ENCODE assay signal across 30 cellular contexts in genomic region chr17:76601042-76601441, GRCh38. TPM values are rescaled to one million over a fixed set of nuclear protein-coding genes. Genes with fewer than 3 reads are reported as not detected.
DNase-seq lines count a peak whose midpoint lies in the region; FAIRE-seq and TF ChIP-seq lines count a peak whose summit lies in the region.
"Had no signal": no experiment of that assay in that cellular context is flagged by ENCODE, and none has a peak within 500 bp of the region (broad histone marks: within the 10 kb centered on the region; RNA-seq: fewer than 3 reads in every experiment).

No MANE protein-coding gene starts in this region.

- H3K9me3 ChIP-seq in astrocyte (ENCODE audit: insufficient read depth, low read depth, low read length) = no peaks in the 10 kb centered on the region
- H3K9me3 ChIP-seq in trophoblast cell (ENCODE audit: insufficient read depth, low read depth, low read length) = no peaks in the 10 kb centered on the region
- H3K9me3 ChIP-seq in neuronal stem cell (replicated peaks in 1 of 2; ENCODE audit: control insufficient read depth in 2 of 2, insufficient read depth in 1 of 2, low read depth in 1 of 2, low read length in 2 of 2) = peaks cover 0 to 4% of the 10 kb centered on the region in 2 donors
- H3K9me3 ChIP-seq: esophagus squamous epithelium, gastrocnemius medialis, lower lobe of right lung, upper lobe of left lung had no signal

- H2AK5ac ChIP-seq in trophoblast cell (ENCODE audit: low read length) (peak overlapping the region; percentile 91), neuronal stem cell (ENCODE audit: low read depth, low read length) (no peak overlapping the region)

- H3K4me1 ChIP-seq in astrocyte (ENCODE audit: insufficient read depth, low read length) (peaks cover 12% of the 10 kb centered on the region), trophoblast cell (ENCODE audit: control insufficient read depth in 1 of 2, insufficient read depth in 2 of 2, low read length in 2 of 2) (peaks cover 17 to 26% of the 10 kb centered on the region in 2 experiments), neuronal stem cell (ENCODE audit: control insufficient read depth in 2 of 2, insufficient read depth in 1 of 2, low read depth in 1 of 2, low read length in 2 of 2) (peaks cover 0 to 2% of the 10 kb centered on the region in 2 donors)
- H3K4me1 ChIP-seq: gastrocnemius medialis had no signal

- peak overlapping the region; percentile 24 for H3K27ac Mint-ChIP-seq in T-helper 1 cell treated with Interleukin-12 subunit alpha and Interleukin-12 subunit beta and Interleukin-4 antibody, amounts not matched to agents 30 μg/mL and 1 μg/mL, for 36 hours
- 0 out of 2 replicates have a peak overlapping the region, but pooled peaks have one; percentile 13 for H3K27ac Mint-ChIP-seq in HFFc6
- H3K27ac Mint-ChIP-seq in astrocyte (ENCODE audit: unreplicated experiment) = no peak overlapping the region
- no peak overlapping the region for H3K27ac Mint-ChIP-seq in activated CD4-positive, alpha-beta T cell treated with anti-CD3 and anti-CD28 coated beads, Interleukin-2, amount 10 ng/mL, durations not matched to agents 24 days and 14 days
- H3K27ac Mint-ChIP-seq: activated CD8-positive, alpha-beta T cell treated with anti-CD3 and anti-CD28 coated beads, Interleukin-2, amount 10 ng/mL, durations not matched to agents 7 days and 5 days; activated naive CD4-positive, alpha-beta T cell treated with anti-CD3 and anti-CD28 coated beads for 36 hours; neural progenitor cell had no signal

- H3K9ac ChIP-seq in astrocyte (ENCODE audit: low read length) = no peak overlapping the region
- H3K9ac ChIP-seq in trophoblast cell (ENCODE audit: low read length) = no peak overlapping the region
- H3K9ac ChIP-seq in neuronal stem cell (ENCODE audit: low read depth, low read length, poor library complexity) = no peak overlapping the region
- H3K9ac ChIP-seq: GM23248, neural progenitor cell had no signal

- no peak overlapping the region for H2BK15ac ChIP-seq in neuronal stem cell (ENCODE audit: low read length)

- H2BK12ac ChIP-seq in trophoblast cell (ENCODE audit: low read length) (peak overlapping the region; percentile 90), neuronal stem cell (ENCODE audit: low read length) (no peak overlapping the region)

- H3K23ac ChIP-seq in trophoblast cell (ENCODE audit: low read length) (no peak overlapping the region), neuronal stem cell (ENCODE audit: low read depth, low read length, poor library complexity) (no peak overlapping the region)

- peaks cover 20% of the 10 kb centered on the region for H3K4me1 Mint-ChIP-seq in T-helper 1 cell treated with Interleukin-12 subunit alpha and Interleukin-12 subunit beta and Interleukin-4 antibody, amounts not matched to agents 30 μg/mL and 1 μg/mL, for 36 hours (ENCODE audit: low read depth)
- H3K4me1 Mint-ChIP-seq in HFFc6 (ENCODE audit: low read depth) (peaks cover 38% of the 10 kb centered on the region), astrocyte (ENCODE audit: low read depth, unreplicated experiment) (peaks cover 13% of the 10 kb centered on the region)
- H3K4me1 Mint-ChIP-seq in activated CD4-positive, alpha-beta T cell treated with anti-CD3 and anti-CD28 coated beads, Interleukin-2, amount 10 ng/mL, durations not matched to agents 24 days and 14 days = peaks cover 18% of the 10 kb centered on the region
- H3K4me1 Mint-ChIP-seq: neural progenitor cell had no signal

- no peak for FAIRE-seq in astrocyte (lab: Jason Lieb, UNC)
- FAIRE-seq: bronchial epithelial cell, colon, islet of Langerhans had no signal

- peak overlapping the region; percentile 92 for H4K91ac ChIP-seq in trophoblast cell (ENCODE audit: low read depth, low read length)
- no peak overlapping the region for H4K91ac ChIP-seq in neuronal stem cell (ENCODE audit: low read depth, low read length, poor library complexity)

- H3K4ac ChIP-seq in trophoblast cell (ENCODE audit: low read depth, low read length) (peak overlapping the region; percentile 76), neuronal stem cell (ENCODE audit: low read length) (no peak overlapping the region)

- peak overlapping the region; percentile 8 for H3K4me2 ChIP-seq in astrocyte (ENCODE audit: low read length)
- no peak overlapping the region for H3K4me2 ChIP-seq in trophoblast cell (ENCODE audit: low read length)
- no peak overlapping the region for H3K4me2 ChIP-seq in neuronal stem cell (ENCODE audit: insufficient read depth, low read length, poor library complexity, severe bottlenecking)
- H3K4me2 ChIP-seq: neural progenitor cell had no signal

- H3K18ac ChIP-seq in trophoblast cell (ENCODE audit: low read length) (peak overlapping the region; percentile 60), neuronal stem cell (ENCODE audit: low read length) (no peak overlapping the region)

- H3K4me3 ChIP-seq in astrocyte (ENCODE audit: insufficient read depth, low read depth, low read length) (no peak overlapping the region), trophoblast cell (ENCODE audit: low read depth, low read length) (no peak overlapping the region), neuronal stem cell (ENCODE audit: low read length in 2 of 2) (no peak overlapping the region)
- H3K4me3 ChIP-seq: esophagus squamous epithelium, gastrocnemius medialis, GM23248, lower lobe of right lung, neural progenitor cell, upper lobe of left lung had no signal

- H3K4me3 Mint-ChIP-seq in T-helper 1 cell treated with Interleukin-12 subunit alpha and Interleukin-12 subunit beta and Interleukin-4 antibody, amounts not matched to agents 30 μg/mL and 1 μg/mL, for 36 hours = no peak overlapping the region
- peak overlapping the region; percentile 30; the same call in 1 of the 2 replicates for H3K4me3 Mint-ChIP-seq in HFFc6
- H3K4me3 Mint-ChIP-seq in astrocyte (ENCODE audit: unreplicated experiment) = peak overlapping the region; percentile 34
- H3K4me3 Mint-ChIP-seq in activated CD4-positive, alpha-beta T cell treated with anti-CD3 and anti-CD28 coated beads, Interleukin-2, amount 10 ng/mL, durations not matched to agents 24 days and 14 days = no peak overlapping the region
- H3K4me3 Mint-ChIP-seq: activated CD8-positive, alpha-beta T cell treated with anti-CD3 and anti-CD28 coated beads, Interleukin-2, amount 10 ng/mL, durations not matched to agents 7 days and 5 days; activated naive CD4-positive, alpha-beta T cell treated with anti-CD3 and anti-CD28 coated beads for 36 hours; neural progenitor cell had no signal

- H4K20me1 ChIP-seq in astrocyte (ENCODE audit: insufficient read depth, low read length) = no peaks in the 10 kb centered on the region

- TF ChIP-seq CTCF in HFFc6 (IDR thresholded peaks at IDR 0.05) (no peak), astrocyte (IDR thresholded peaks at IDR 0.05; ENCODE audit: insufficient read depth, low read depth, low read length) (no peak)

- H3K14ac ChIP-seq in trophoblast cell (ENCODE audit: low read length) = peak overlapping the region; percentile 75
- H3K14ac ChIP-seq in neuronal stem cell (ENCODE audit: low read length) = no peak overlapping the region

- WGBS in trophoblast cell (ENCODE audit: extremely low coverage, insufficient coverage, insufficient read length) = no CpG with 5 or more reads among the region's 8 CpGs
- no CpG with 5 or more reads among the region's 8 CpGs for WGBS in neuronal stem cell (ENCODE audit: extremely low coverage in 2 of 2, insufficient read length in 2 of 2, insufficient replicate concordance in 1 of 2), 2 donors

- H3K36me3 Mint-ChIP-seq in T-helper 1 cell treated with Interleukin-12 subunit alpha and Interleukin-12 subunit beta and Interleukin-4 antibody, amounts not matched to agents 30 μg/mL and 1 μg/mL, for 36 hours (ENCODE audit: low read depth) = peaks cover 5% of the 10 kb centered on the region
- no peaks in the 10 kb centered on the region; the same call in 1 of the 2 replicates for H3K36me3 Mint-ChIP-seq in HFFc6 (ENCODE audit: low read depth)
- no peaks in the 10 kb centered on the region for H3K36me3 Mint-ChIP-seq in astrocyte (ENCODE audit: low read depth, unreplicated experiment)
- peaks cover 4% of the 10 kb centered on the region for H3K36me3 Mint-ChIP-seq in activated CD4-positive, alpha-beta T cell treated with anti-CD3 and anti-CD28 coated beads, Interleukin-2, amount 10 ng/mL, durations not matched to agents 24 days and 14 days (ENCODE audit: low read depth)
- H3K36me3 Mint-ChIP-seq: neural progenitor cell had no signal

- H3K36me3 ChIP-seq in astrocyte (ENCODE audit: insufficient read depth, low read length) (no peaks in the 10 kb centered on the region), trophoblast cell (ENCODE audit: control insufficient read depth in 1 of 2, insufficient read depth in 2 of 2, low read length in 2 of 2) (no peaks in the 10 kb centered on the region), neuronal stem cell (replicated peaks in 1 of 2; ENCODE audit: control insufficient read depth in 2 of 2, insufficient read depth in 2 of 2, low read length in 2 of 2) (no peaks in the 10 kb centered on the region)
- H3K36me3 ChIP-seq: esophagus squamous epithelium, gastrocnemius medialis, lower lobe of right lung, neural progenitor cell, upper lobe of left lung had no signal

- no peak overlapping the region for H2AFZ ChIP-seq in astrocyte (ENCODE audit: low read depth, low read length)
- H2AFZ ChIP-seq in trophoblast cell (ENCODE audit: insufficient read depth, low read length, poor library complexity) = no peak overlapping the region
- no peak overlapping the region for H2AFZ ChIP-seq in neuronal stem cell (ENCODE audit: low read length)
- H2AFZ ChIP-seq: neural progenitor cell had no signal

- H3K27me3 ChIP-seq in astrocyte (ENCODE audit: insufficient read depth, low read length) (no peaks in the 10 kb centered on the region), trophoblast cell (ENCODE audit: insufficient read depth, low read length) (no peaks in the 10 kb centered on the region), neuronal stem cell (ENCODE audit: control insufficient read depth in 3 of 3, insufficient read depth in 3 of 3, low read depth in 1 of 3, low read length in 3 of 3) (peaks cover 0 to 18% (median 0%) of the 10 kb centered on the region in 3 experiments)
- H3K27me3 ChIP-seq: gastrocnemius medialis, neural progenitor cell, upper lobe of left lung had no signal

- H2BK120ac ChIP-seq in trophoblast cell (ENCODE audit: insufficient read depth, low read length, poor library complexity) = peak overlapping the region; percentile 88
- H2BK120ac ChIP-seq in neuronal stem cell (ENCODE audit: low read depth, low read length) = no peak overlapping the region

- H3K79me2 ChIP-seq in astrocyte (ENCODE audit: insufficient read depth, low read length) (no peaks in the 10 kb centered on the region), trophoblast cell (ENCODE audit: control insufficient read depth, insufficient read depth, low read length, poor library complexity) (no peaks in the 10 kb centered on the region)

- no peak overlapping the region for H3K27ac ChIP-seq in astrocyte (ENCODE audit: low read depth, low read length)
- H3K27ac ChIP-seq in trophoblast cell (ENCODE audit: low read depth, low read length) = peak overlapping the region; percentile 67
- no peak overlapping the region for H3K27ac ChIP-seq in neuronal stem cell (replicated peaks; ENCODE audit: low read length)
- H3K27ac ChIP-seq: 22Rv1, GM23248, lower lobe of right lung, neural progenitor cell, RWPE1 had no signal

- H2BK5ac ChIP-seq in trophoblast cell (ENCODE audit: low read depth, low read length, poor library complexity) = peak overlapping the region; percentile 57
- no peak overlapping the region for H2BK5ac ChIP-seq in neuronal stem cell (ENCODE audit: low read length)

- H3K9me3 Mint-ChIP-seq in T-helper 1 cell treated with Interleukin-12 subunit alpha and Interleukin-12 subunit beta and Interleukin-4 antibody, amounts not matched to agents 30 μg/mL and 1 μg/mL, for 36 hours = peaks cover 14% of the 10 kb centered on the region
- H3K9me3 Mint-ChIP-seq in HFFc6 (peaks cover 4% of the 10 kb centered on the region; the same call in 1 of the 2 replicates), astrocyte (ENCODE audit: unreplicated experiment) (peaks cover 2% of the 10 kb centered on the region)
- peaks cover 14% of the 10 kb centered on the region for H3K9me3 Mint-ChIP-seq in activated CD4-positive, alpha-beta T cell treated with anti-CD3 and anti-CD28 coated beads, Interleukin-2, amount 10 ng/mL, durations not matched to agents 24 days and 14 days
- H3K9me3 Mint-ChIP-seq: activated naive CD4-positive, alpha-beta T cell treated with anti-CD3 and anti-CD28 coated beads for 36 hours; CD4-positive, CD25-positive, alpha-beta regulatory T cell had no signal

- H3K27me3 Mint-ChIP-seq in T-helper 1 cell treated with Interleukin-12 subunit alpha and Interleukin-12 subunit beta and Interleukin-4 antibody, amounts not matched to agents 30 μg/mL and 1 μg/mL, for 36 hours (ENCODE audit: low read depth) = peaks cover 13% of the 10 kb centered on the region
- peaks cover 9% of the 10 kb centered on the region for H3K27me3 Mint-ChIP-seq in HFFc6 (ENCODE audit: insufficient read depth)
- H3K27me3 Mint-ChIP-seq in astrocyte (ENCODE audit: low read depth, unreplicated experiment) = peaks cover 7% of the 10 kb centered on the region
- H3K27me3 Mint-ChIP-seq in activated CD4-positive, alpha-beta T cell treated with anti-CD3 and anti-CD28 coated beads, Interleukin-2, amount 10 ng/mL, durations not matched to agents 24 days and 14 days = peaks cover 12% of the 10 kb centered on the region

- no peak overlapping the region for H4K12ac ChIP-seq in trophoblast cell (ENCODE audit: low read depth, low read length)

- no peak for DNase-seq in T-helper 1 cell
- no peak for DNase-seq in HFFc6
- no peak for DNase-seq in astrocyte (ENCODE audit: low read depth)
- DNase-seq in trophoblast cell = no peak
- DNase-seq in neuronal stem cell (ENCODE audit: low spot score) = no peak
- no peak for DNase-seq in mucosa of gallbladder (ENCODE audit: low spot score)
- DNase-seq in activated CD4-positive, alpha-beta T cell treated with anti-CD3 and anti-CD28 coated beads, Interleukin-2, amount 10 ng/mL, durations not matched to agents 24 days and 14 days = no peak
- DNase-seq: activated CD4-positive, CD25-positive, alpha-beta regulatory T cell; activated CD8-positive, alpha-beta T cell treated with anti-CD3 and anti-CD28 coated beads, Interleukin-2, amount 10 ng/mL, durations not matched to agents 7 days and 5 days; activated naive CD4-positive, alpha-beta T cell treated with anti-CD3 and anti-CD28 coated beads for 36 hours; amygdala; DMS53; esophagus squamous epithelium; gastrocnemius medialis; GM23248; lower lobe of right lung; NCI-H1092 treated with DMSO at 0.1 percent for 48 hours; NCI-H187 treated with DMSO at 0.1 percent for 48 hours; NCI-H2227 treated with DMSO at 0.1 percent for 48 hours; NCI-H69; stimulated activated CD8-positive, alpha-beta memory T cell treated with anti-CD3 and anti-CD28 coated beads, Interleukin-4, amount 100 ng/mL, for 48 hours; upper lobe of left lung had no signal

- H4K8ac ChIP-seq in trophoblast cell (ENCODE audit: low read depth, low read length) (peak overlapping the region; percentile 58), neuronal stem cell (ENCODE audit: low read depth, low read length) (no peak overlapping the region)

- peaks cover 20% of the 10 kb centered on the region for H3K79me1 ChIP-seq in trophoblast cell (ENCODE audit: low read length)
- H3K79me1 ChIP-seq in neuronal stem cell (ENCODE audit: low read depth, low read length) = no peaks in the 10 kb centered on the region

- intact Hi-C loops in activated CD4-positive, alpha-beta T cell treated with anti-CD3 and anti-CD28 coated beads, Interleukin-2, amount 10 ng/mL, durations not matched to agents 24 days and 14 days (cut with micrococcal nuclease) = no loop called here

RNA-seq across cellular contexts. Expression of gene ST6GALNAC2, which starts 15.4 kb away (rescaled TPM):
- under 1 TPM in 5 of 6 experiments, not detected in 1; 0.20 to 0.71 (median 0.34) TPM for total RNA-seq in HFFc6 (2021; fragmentation: NEBNext Ultra II Directional; extraction: Animal tissue kit (Norgen Biotek cat#: 25700))
- 0.79 TPM in 1 of 2 replicates, not detected in the other for total RNA-seq in astrocyte
- 19.9 and 21.5 TPM in 2 replicates for polyA plus RNA-seq in trophoblast cell (2013)
- 0.35 TPM for polyA plus RNA-seq in neuronal stem cell (2013, experiment 1 of 2)
- polyA plus RNA-seq in neuronal stem cell (2013, experiment 2 of 2) = 0.50 TPM
- 2.4 TPM for total RNA-seq in mucosa of gallbladder
- not detected in 2 replicates for total RNA-seq in activated CD4-positive, alpha-beta T cell treated with anti-CD3 and anti-CD28 coated beads, Interleukin-2, amount 10 ng/mL, durations not matched to agents 24 days and 14 days
- total RNA-seq: activated CD8-positive, alpha-beta T cell treated with anti-CD3 and anti-CD28 coated beads, Interleukin-2, amount 10 ng/mL, durations not matched to agents 7 days and 5 days; activated naive CD4-positive, alpha-beta T cell treated with anti-CD3 and anti-CD28 coated beads for 36 hours had no signal

RNA-seq across cellular contexts. Expression of gene ST6GALNAC1, which starts 42.5 kb away (rescaled TPM):
- not detected for total RNA-seq in HFFc6 (2021; fragmentation: NEBNext Ultra II Directional; extraction: Animal tissue kit (Norgen Biotek cat#: 25700))
- not detected in 2 replicates for total RNA-seq in astrocyte
- 0.53 TPM in 2 replicates for polyA plus RNA-seq in trophoblast cell (2013)
- polyA plus RNA-seq in neuronal stem cell (2013, experiment 1 of 2) = not detected
- polyA plus RNA-seq in neuronal stem cell (2013, experiment 2 of 2) = not detected
- total RNA-seq in mucosa of gallbladder = 61.0 TPM
- 0.35 and 0.38 TPM in 2 replicates for total RNA-seq in activated CD4-positive, alpha-beta T cell treated with anti-CD3 and anti-CD28 coated beads, Interleukin-2, amount 10 ng/mL, durations not matched to agents 24 days and 14 days
- total RNA-seq: activated CD8-positive, alpha-beta T cell treated with anti-CD3 and anti-CD28 coated beads, Interleukin-2, amount 10 ng/mL, durations not matched to agents 7 days and 5 days; GM23248 had no signal
- polyA plus RNA-seq: GM23248 had no signal

Comparison
In these comparisons a context has a peak if more than half of its experiments do, and no peak if none do; other contexts are left out.
1. H3K27ac Mint-ChIP-seq: peak in T-helper 1 cell treated with Interleukin-12 subunit alpha and Interleukin-12 subunit beta and Interleukin-4 antibody, amounts not matched to agents 30 μg/mL and 1 μg/mL, for 36 hours (single experiment) and HFFc6 (single experiment); none in astrocyte (single experiment) and activated CD4-positive, alpha-beta T cell treated with anti-CD3 and anti-CD28 coated beads, Interleukin-2, amount 10 ng/mL, durations not matched to agents 24 days and 14 days (single experiment).
2. H3K4me3 Mint-ChIP-seq: peak in HFFc6 (single experiment) and astrocyte (single experiment); none in T-helper 1 cell treated with Interleukin-12 subunit alpha and Interleukin-12 subunit beta and Interleukin-4 antibody, amounts not matched to agents 30 μg/mL and 1 μg/mL, for 36 hours (single experiment) and activated CD4-positive, alpha-beta T cell treated with anti-CD3 and anti-CD28 coated beads, Interleukin-2, amount 10 ng/mL, durations not matched to agents 24 days and 14 days (single experiment).
3. RNA of gene ST6GALNAC1, which starts 42.5 kb away (total RNA-seq): 61.0 TPM in mucosa of gallbladder (single experiment); 0.35 to 0.38 TPM in activated CD4-positive, alpha-beta T cell treated with anti-CD3 and anti-CD28 coated beads, Interleukin-2, amount 10 ng/mL, durations not matched to agents 24 days and 14 days, not detected in astrocyte and not detected in HFFc6; every median in the first group is over 10 times any median in the second.